In the genomic region with DNA sequence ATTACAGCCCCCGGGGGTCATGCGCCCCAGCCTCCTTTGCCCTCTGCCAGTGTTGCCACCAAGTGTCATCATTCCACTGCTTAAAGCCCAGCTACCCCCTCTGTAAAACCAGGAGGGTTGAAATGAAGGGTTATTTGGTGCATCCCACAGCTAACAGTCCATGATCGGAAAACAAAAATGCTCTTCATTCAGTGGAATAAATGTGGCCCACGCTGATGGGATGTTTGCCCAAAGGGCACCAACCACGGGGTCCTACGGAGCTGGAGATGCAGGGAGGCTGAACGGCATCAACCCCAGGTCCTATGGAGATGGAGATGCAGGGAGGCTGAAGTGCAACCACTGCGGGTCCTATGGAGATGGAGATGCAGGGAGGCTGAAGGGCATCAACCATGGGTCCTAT, we compare ENCODE assay signal across 17 cellular contexts.
DNase-seq lines count a peak whose midpoint lies in the region; ATAC-seq and TF ChIP-seq lines count a peak whose summit lies in the region.
"Had no signal": no experiment of that assay in that cellular context is flagged by ENCODE, and none has a peak within 500 bp of the region (broad histone marks: within the 10 kb centered on the region; RNA-seq: fewer than 3 reads in every experiment).

No MANE protein-coding gene starts in this region.

- H3K9me3 Mint-ChIP-seq in activated CD8-positive, alpha-beta memory T cell treated with anti-CD3 and anti-CD28 coated beads, Interleukin-2, amount 10 ng/mL, durations not matched to agents 7 days and 5 days (ENCODE audit: low read depth) = peaks cover 12% of the 10 kb centered on the region
- H3K9me3 Mint-ChIP-seq in glutamatergic neuron (ENCODE audit: unreplicated experiment) = peaks cover 4% of the 10 kb centered on the region
- H3K9me3 Mint-ChIP-seq in osteocyte (ENCODE audit: unreplicated experiment) = peaks cover 47% of the 10 kb centered on the region

- no peak for ATAC-seq in activated CD8-positive, alpha-beta memory T cell treated with anti-CD3 and anti-CD28 coated beads, Interleukin-2, amount 10 ng/mL, durations not matched to agents 7 days and 5 days
- ATAC-seq in GM21381 (IDR thresholded peaks at IDR 0.05; ENCODE audit: unreplicated experiment) = no peak
- ATAC-seq: A549, HCT116 had no signal

- H3K4me3 Mint-ChIP-seq in activated CD8-positive, alpha-beta memory T cell treated with anti-CD3 and anti-CD28 coated beads, Interleukin-2, amount 10 ng/mL, durations not matched to agents 7 days and 5 days = no peak overlapping the region
- peak overlapping the region; percentile 30 for H3K4me3 Mint-ChIP-seq in glutamatergic neuron (ENCODE audit: unreplicated experiment)
- H3K4me3 Mint-ChIP-seq in osteocyte (ENCODE audit: unreplicated experiment) = no peak overlapping the region
- H3K4me3 Mint-ChIP-seq: CD14-positive monocyte, HFFc6 had no signal

- H3K27ac Mint-ChIP-seq in activated CD8-positive, alpha-beta memory T cell treated with anti-CD3 and anti-CD28 coated beads, Interleukin-2, amount 10 ng/mL, durations not matched to agents 7 days and 5 days = no peak overlapping the region
- H3K27ac Mint-ChIP-seq in glutamatergic neuron (ENCODE audit: unreplicated experiment) (no peak overlapping the region), osteocyte (ENCODE audit: unreplicated experiment) (no peak overlapping the region)
- H3K27ac Mint-ChIP-seq: CD14-positive monocyte; CD4-positive, alpha-beta memory T cell; HFFc6 had no signal

- TF ChIP-seq CTCF in glutamatergic neuron (IDR thresholded peaks at IDR 0.05; ENCODE audit: partially characterized antibody, unreplicated experiment) (no peak), osteocyte (IDR thresholded peaks at IDR 0.05) (no peak)

- H3K4me1 Mint-ChIP-seq in activated CD8-positive, alpha-beta memory T cell treated with anti-CD3 and anti-CD28 coated beads, Interleukin-2, amount 10 ng/mL, durations not matched to agents 7 days and 5 days = no peaks in the 10 kb centered on the region
- H3K4me1 Mint-ChIP-seq in glutamatergic neuron (ENCODE audit: low read depth, unreplicated experiment) = no peaks in the 10 kb centered on the region
- no peaks in the 10 kb centered on the region for H3K4me1 Mint-ChIP-seq in osteocyte (ENCODE audit: unreplicated experiment)
- H3K4me1 Mint-ChIP-seq: CD14-positive monocyte; CD4-positive, alpha-beta memory T cell had no signal

- peak; percentile 22 for DNase-seq in activated CD8-positive, alpha-beta memory T cell treated with anti-CD3 and anti-CD28 coated beads, Interleukin-2, amount 10 ng/mL, durations not matched to agents 7 days and 5 days
- no peak for DNase-seq in activated CD8-positive, alpha-beta memory T cell treated with anti-CD3 and anti-CD28 coated beads for 24 hours
- DNase-seq in glutamatergic neuron = no peak
- DNase-seq in osteocyte (ENCODE audit: extremely low spot score, unreplicated experiment) = peak; percentile 75
- no peak for DNase-seq in activated T-cell treated with anti-CD3 and anti-CD28 coated beads for 4 hours
- no peak for DNase-seq in stimulated activated CD4-positive, alpha-beta T cell treated with anti-CD3 and anti-CD28 coated beads, Interleukin-4, amount 100 ng/mL, for 1 hour
- DNase-seq: CD4-positive, alpha-beta memory T cell; DMS153; DMS79 treated with DMSO at 0.1 percent for 48 hours; GF-D8; GOT3; H7; HFFc6 had no signal

- H3K27me3 Mint-ChIP-seq in activated CD8-positive, alpha-beta memory T cell treated with anti-CD3 and anti-CD28 coated beads, Interleukin-2, amount 10 ng/mL, durations not matched to agents 7 days and 5 days = no peaks in the 10 kb centered on the region
- H3K27me3 Mint-ChIP-seq in glutamatergic neuron (ENCODE audit: unreplicated experiment) = peaks cover 6% of the 10 kb centered on the region
- H3K27me3 Mint-ChIP-seq in osteocyte (ENCODE audit: unreplicated experiment) = no peaks in the 10 kb centered on the region
- H3K27me3 Mint-ChIP-seq: CD4-positive, alpha-beta memory T cell had no signal

- no peaks in the 10 kb centered on the region for H3K36me3 Mint-ChIP-seq in activated CD8-positive, alpha-beta memory T cell treated with anti-CD3 and anti-CD28 coated beads, Interleukin-2, amount 10 ng/mL, durations not matched to agents 7 days and 5 days
- H3K36me3 Mint-ChIP-seq in glutamatergic neuron (ENCODE audit: unreplicated experiment) (peaks cover 28% of the 10 kb centered on the region), osteocyte (ENCODE audit: unreplicated experiment) (peaks cover 2% of the 10 kb centered on the region)
- H3K36me3 Mint-ChIP-seq: CD14-positive monocyte; CD4-positive, alpha-beta memory T cell had no signal

- CTCF ChIA-PET in activated CD8-positive, alpha-beta memory T cell treated with anti-CD3 and anti-CD28 coated beads, Interleukin-2, amount 10 ng/mL, durations not matched to agents 7 days and 5 days (lab: Charles Lee) = no interaction called here

Comparison
In these comparisons a context has a peak if more than half of its experiments do, and no peak if none do; other contexts are left out.
1. DNase-seq: peak in activated CD8-positive, alpha-beta memory T cell treated with anti-CD3 and anti-CD28 coated beads, Interleukin-2, amount 10 ng/mL, durations not matched to agents 7 days and 5 days (single experiment) and osteocyte (single experiment); none in activated CD8-positive, alpha-beta memory T cell treated with anti-CD3 and anti-CD28 coated beads for 24 hours (single experiment), glutamatergic neuron (single experiment), activated T-cell treated with anti-CD3 and anti-CD28 coated beads for 4 hours (single experiment) and stimulated activated CD4-positive, alpha-beta T cell treated with anti-CD3 and anti-CD28 coated beads, Interleukin-4, amount 100 ng/mL, for 1 hour (single experiment).